8 cellular contexts compared by ENCODE assay signal in the genomic region with DNA sequence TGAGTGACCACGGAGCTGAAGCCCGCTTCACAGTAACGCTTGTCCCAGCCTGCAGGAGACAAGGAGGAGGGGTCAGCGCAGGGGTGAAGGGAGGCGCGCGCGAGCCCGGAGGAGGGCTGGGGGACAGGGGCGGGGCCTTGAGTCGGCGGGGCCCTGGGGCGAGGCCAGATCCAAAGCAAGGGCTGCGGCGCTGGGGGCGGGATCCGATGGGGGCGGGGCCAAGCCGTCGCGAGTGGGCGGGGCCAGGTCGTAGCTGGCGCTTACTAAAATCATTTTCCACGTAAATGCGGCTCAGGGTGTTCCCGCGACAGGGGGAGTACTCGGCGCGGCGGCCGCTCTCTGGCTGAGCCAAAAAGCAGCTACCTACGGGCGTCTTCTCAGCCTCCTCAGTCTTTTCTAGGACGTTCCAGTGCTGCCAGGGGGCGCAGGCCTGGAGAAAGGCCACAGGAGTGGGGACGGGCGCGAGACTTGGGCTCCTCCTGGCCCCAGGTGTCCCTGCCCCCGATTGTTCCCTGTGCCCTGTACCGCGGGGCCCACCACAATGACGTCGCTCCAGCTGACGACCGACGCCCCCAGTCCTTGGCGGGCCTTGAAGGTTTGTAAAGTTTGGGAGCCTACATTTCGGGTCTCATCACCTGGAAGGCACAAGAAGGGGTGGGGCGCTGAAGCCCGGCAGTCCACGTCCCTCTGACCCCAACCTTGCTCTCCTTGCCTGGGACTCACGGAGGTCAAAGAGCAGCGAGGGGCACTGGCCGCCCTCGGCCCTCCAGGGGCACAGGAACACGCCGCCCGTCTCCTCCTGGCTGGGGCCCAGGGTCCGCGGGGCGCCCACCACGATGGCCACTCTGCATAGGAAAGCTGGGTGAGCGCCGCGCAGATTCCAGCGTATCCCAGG. TPM values are rescaled to one million over a fixed set of nuclear protein-coding genes. Genes with fewer than 3 reads are reported as not detected.
A peak's percentile ranks its signal among the peaks of the same experiment; 100 is the strongest.
DNase-seq lines count a peak whose midpoint lies in the region; ATAC-seq and TF ChIP-seq lines count a peak whose summit lies in the region.

No MANE protein-coding gene starts in this region.

- peak overlapping the region; percentile 78 for H3K4me3 Mint-ChIP-seq in GM23338

- peak overlapping the region; percentile 50 to 71 (median 62) for H3K4me3 ChIP-seq in BLaER1 treated with 17β-estradiol and CSF1 and Interleukin-3, amounts not matched to agents 10 nM and 100 nM
- peak overlapping the region; percentile 82 for H3K4me3 ChIP-seq in GM23338

- H3K27ac ChIP-seq in BLaER1 treated with 17β-estradiol and CSF1 and Interleukin-3, amounts not matched to agents 10 nM and 100 nM = peak overlapping the region in 10 of 11 experiments; percentile 10 to 65 (median 54); a peak in 15 of 22 replicates
- no peak overlapping the region for H3K27ac ChIP-seq in GM23338 (ENCODE audit: low read depth)

- no peaks in the 10 kb centered on the region for H3K9me3 ChIP-seq in BLaER1 treated with 17β-estradiol and CSF1 and Interleukin-3, amounts not matched to agents 10 nM and 100 nM (replicated peaks in 1 of 11)

- peaks cover 18% of the 10 kb centered on the region for H3K4me1 Mint-ChIP-seq in GM23338

- H3F3A ChIP-seq in GM23338 (replicated peaks; ENCODE audit: low read depth) = 0 out of 2 replicates have a peak, but pooled peaks cover 4% of the 10 kb centered on the region

- peak overlapping the region; percentile 65 to 82 (median 76) for H3K9ac ChIP-seq in BLaER1 treated with 17β-estradiol and CSF1 and Interleukin-3, amounts not matched to agents 10 nM and 100 nM

- H3K27me3 Mint-ChIP-seq in GM23338 (ENCODE audit: insufficient read depth, low read depth, poor library complexity) = peaks cover 45% of the 10 kb centered on the region

- H3K9me3 Mint-ChIP-seq in GM23338 = no peaks in the 10 kb centered on the region

- peak in 1 of 2 experiments; percentile 34; a peak in 3 of 4 replicates for TF ChIP-seq CTCF in GM23338 (conservative IDR thresholded peaks at IDR 0.05; ENCODE audit: low read depth in 2 of 2)

- H4K20me1 ChIP-seq in BLaER1 treated with 17β-estradiol and CSF1 and Interleukin-3, amounts not matched to agents 10 nM and 100 nM = no peaks in the 10 kb centered on the region; a peak in 1 of 22 replicates
- no peaks in the 10 kb centered on the region for H4K20me1 ChIP-seq in GM23338 (replicated peaks; ENCODE audit: insufficient read depth)

- H3K27me3 ChIP-seq in BLaER1 treated with 17β-estradiol and CSF1 and Interleukin-3, amounts not matched to agents 10 nM and 100 nM = no peaks in the 10 kb centered on the region
- peaks cover 51% of the 10 kb centered on the region for H3K27me3 ChIP-seq in GM23338 (ENCODE audit: insufficient read depth)

- peak overlapping the region; percentile 89 to 99 (median 94) for H3K4me2 ChIP-seq in BLaER1 treated with 17β-estradiol and CSF1 and Interleukin-3, amounts not matched to agents 10 nM and 100 nM
- H3K4me2 ChIP-seq in GM23338 = peak overlapping the region; percentile 98

- H3K9me2 ChIP-seq in GM23338 (ENCODE audit: insufficient read depth) = 0 out of 2 replicates have a peak, but pooled peaks cover 8% of the 10 kb centered on the region

- peak; percentile 85 for ATAC-seq in GM23338
- no peak for ATAC-seq in HG03521 (IDR thresholded peaks at IDR 0.05; ENCODE audit: unreplicated experiment)

- H2AFZ ChIP-seq in GM23338 = peak overlapping the region; percentile 100

- peak; percentile 96 for DNase-seq in GM23338 (ENCODE audit: low spot score)
- peak; percentile 79 for DNase-seq in NCI-H2171 (lab: John Stamatoyannopoulos, UW)
- peak; percentile 75 for DNase-seq in activated CD4-positive, alpha-beta T cell treated with anti-CD3 and anti-CD28 coated beads for 1 hour
- peak; percentile 64 for DNase-seq in cerebellar cortex (ENCODE audit: low spot score)
- DNase-seq in kidney tubule cell (ENCODE audit: low spot score) = peak; percentile 64
- peak; percentile 73 to 84 (median 79) for DNase-seq in stimulated activated CD4-positive, alpha-beta T cell treated with anti-CD3 and anti-CD28 coated beads, Interleukin-1b, Interleukin-23, amount 100 ng/mL, for 24 hours (ENCODE audit: low read depth in 4 of 4, low spot score in 1 of 4)

- H3K36me3 ChIP-seq in BLaER1 treated with 17β-estradiol and CSF1 and Interleukin-3, amounts not matched to agents 10 nM and 100 nM = no peaks in the 10 kb centered on the region
- H3K36me3 ChIP-seq in GM23338 (ENCODE audit: insufficient read depth) = no peaks in the 10 kb centered on the region

- no peaks in the 10 kb centered on the region; the same call in 2 of the 3 replicates for H3K36me3 Mint-ChIP-seq in GM23338 (ENCODE audit: low read depth)

- peaks cover 21 to 42% (median 31%) of the 10 kb centered on the region in 10 experiments for H3K4me1 ChIP-seq in BLaER1 treated with 17β-estradiol and CSF1 and Interleukin-3, amounts not matched to agents 10 nM and 100 nM
- peaks cover 7% of the 10 kb centered on the region for H3K4me1 ChIP-seq in GM23338 (ENCODE audit: insufficient read depth)

- no peaks in the 10 kb centered on the region for H3K79me2 ChIP-seq in GM23338 (replicated peaks; ENCODE audit: insufficient read depth)

- H3K27ac Mint-ChIP-seq in GM23338 = no peak overlapping the region

TF ChIP-seq in GM23338, 12 proteins besides CTCF, POLR2A, EP300 and RAD21:
- no peak for TF ChIP-seq CREB1 (CRISPR knock-in tag; IDR thresholded peaks at IDR 0.05; ENCODE audit: low read depth)
- peak; percentile 65 for TF ChIP-seq POLR2AphosphoS5 (IDR thresholded peaks at IDR 0.05; ENCODE audit: low read depth)
TF ChIP-seq in GM23338: peak in this region for 1.

RNA-seq across cellular contexts. Expression of gene ITGA2B, which starts 3.9 kb away (rescaled TPM):
- total RNA-seq in GM23338 (2014; rRNA removed; shearing (Covaris generic)) = 9.6 and 13.3 TPM in 2 replicates
- 7.8 and 13.9 TPM in 2 replicates for polyA plus RNA-seq in GM23338 (2016; fragmentation: Nextera tagmentation; extraction: Ambion mirVana)

RNA-seq across cellular contexts. Expression of gene FAM171A2, which starts 21.9 kb away (rescaled TPM):
- total RNA-seq in GM23338 (2014; rRNA removed; shearing (Covaris generic)) = 26.6 and 35.4 TPM in 2 replicates
- 3.9 and 4.1 TPM in 2 replicates for polyA plus RNA-seq in GM23338 (2016; fragmentation: Nextera tagmentation; extraction: Ambion mirVana)

RNA-seq across cellular contexts. Expression of gene GRN, which starts 40.4 kb away (rescaled TPM):
- 193 and 216 TPM in 2 replicates for total RNA-seq in GM23338 (2014; rRNA removed; shearing (Covaris generic))
- 101 and 122 TPM in 2 replicates for polyA plus RNA-seq in GM23338 (2016; fragmentation: Nextera tagmentation; extraction: Ambion mirVana)
